22 cellular contexts compared by ENCODE assay signal in the genomic region with DNA sequence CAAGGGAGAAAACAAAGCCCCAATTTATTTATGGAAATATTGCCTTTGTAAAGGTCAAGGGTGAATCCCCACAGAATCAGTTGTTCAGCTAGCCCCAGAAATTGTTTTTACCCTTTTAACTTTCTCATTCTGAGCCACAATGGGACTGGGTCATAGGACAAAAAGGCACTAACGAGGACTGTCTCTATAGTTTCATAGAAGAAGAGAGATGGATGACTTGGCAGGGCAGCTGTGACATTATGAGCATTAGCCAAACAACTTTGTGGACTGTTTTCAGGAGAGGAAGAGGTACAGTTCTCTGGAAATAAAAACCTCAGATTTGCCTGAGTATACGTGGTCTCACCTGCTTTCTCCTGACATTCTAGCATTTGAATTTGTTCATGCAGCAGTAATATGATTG.
"Had no signal": no experiment of that assay in that cellular context is flagged by ENCODE, and none has a peak within 500 bp of the region (broad histone marks: within the 10 kb centered on the region; RNA-seq: fewer than 3 reads in every experiment).

No MANE protein-coding gene starts in this region.

- H3K27ac Mint-ChIP-seq: activated B cell treated with CpG ODN at 0.5 μM for 24 hours; activated CD4-positive, alpha-beta memory T cell treated with anti-CD3 and anti-CD28 coated beads for 36 hours; activated CD4-positive, alpha-beta T cell treated with anti-CD3 and anti-CD28 coated beads, Interleukin-2, amount 10 ng/mL, durations not matched to agents 7 days and 5 days; activated naive CD4-positive, alpha-beta T cell treated with anti-CD3 and anti-CD28 coated beads for 36 hours; activated naive CD8-positive, alpha-beta T cell; activated T-helper 17 cell treated with anti-CD3 and anti-CD28 coated beads, Interleukin-2, amount 50 U/mL, for 72 hours; T-helper 17 cell had no signal

- H3K27me3 Mint-ChIP-seq: activated B cell treated with CpG ODN at 0.5 μM for 24 hours; activated CD4-positive, alpha-beta memory T cell treated with anti-CD3 and anti-CD28 coated beads for 36 hours; activated CD4-positive, alpha-beta T cell treated with anti-CD3 and anti-CD28 coated beads, Interleukin-2, amount 10 ng/mL, durations not matched to agents 7 days and 5 days; activated naive CD8-positive, alpha-beta T cell; activated T-helper 17 cell treated with anti-CD3 and anti-CD28 coated beads, Interleukin-2, amount 50 U/mL, for 72 hours; T-helper 17 cell had no signal

- H3K9me3 Mint-ChIP-seq: activated B cell treated with CpG ODN at 0.5 μM for 24 hours; activated T-helper 17 cell treated with anti-CD3 and anti-CD28 coated beads, Interleukin-2, amount 50 U/mL, for 72 hours had no signal

- H3K4me3 Mint-ChIP-seq: activated B cell treated with CpG ODN at 0.5 μM for 24 hours; activated CD4-positive, alpha-beta memory T cell treated with anti-CD3 and anti-CD28 coated beads for 36 hours; activated CD4-positive, alpha-beta T cell treated with anti-CD3 and anti-CD28 coated beads, Interleukin-2, amount 10 ng/mL, durations not matched to agents 7 days and 5 days; activated naive CD4-positive, alpha-beta T cell treated with anti-CD3 and anti-CD28 coated beads for 36 hours; activated naive CD8-positive, alpha-beta T cell; activated T-helper 17 cell treated with anti-CD3 and anti-CD28 coated beads, Interleukin-2, amount 50 U/mL, for 72 hours; T-helper 17 cell had no signal

- DNase-seq: activated B cell treated with CpG ODN at 0.5 μM for 24 hours; activated CD4-positive, alpha-beta memory T cell treated with anti-CD3 and anti-CD28 coated beads for 36 hours; activated CD4-positive, alpha-beta T cell treated with anti-CD3 and anti-CD28 coated beads, Interleukin-2, amount 10 ng/mL, durations not matched to agents 7 days and 5 days; activated gamma-delta T cell; activated naive CD4-positive, alpha-beta T cell treated with anti-CD3 and anti-CD28 coated beads for 36 hours; activated T-cell treated with anti-CD3 and anti-CD28 coated beads for 4 hours; activated T-cell treated with anti-CD3 and anti-CD28 coated beads, Interleukin-2, amount 50 U/mL, for 48 hours; amygdala; brain microvascular endothelial cell; Karpas-422; MM.1S; NCI-H1105 treated with DMSO at 0.1 percent for 48 hours; NCI-H2029 treated with DMSO at 0.1 percent for 48 hours; NCI-H226; NCI-H69; SHP77 treated with DMSO at 0.1 percent for 48 hours; T-helper 17 cell; T-helper 9 cell had no signal

- ATAC-seq: activated T-helper 17 cell treated with anti-CD3 and anti-CD28 coated beads, Interleukin-2, amount 50 U/mL, for 72 hours; K562; T-helper 17 cell had no signal

- H3K4me1 Mint-ChIP-seq: activated B cell treated with CpG ODN at 0.5 μM for 24 hours; activated CD4-positive, alpha-beta T cell treated with anti-CD3 and anti-CD28 coated beads, Interleukin-2, amount 10 ng/mL, durations not matched to agents 7 days and 5 days; activated T-helper 17 cell treated with anti-CD3 and anti-CD28 coated beads, Interleukin-2, amount 50 U/mL, for 72 hours; T-helper 17 cell had no signal

- H3K36me3 Mint-ChIP-seq: activated CD4-positive, alpha-beta memory T cell treated with anti-CD3 and anti-CD28 coated beads for 36 hours; activated naive CD8-positive, alpha-beta T cell had no signal

- H3K4me3 ChIP-seq: cardiac muscle cell, K562 had no signal
